In the genomic region with DNA sequence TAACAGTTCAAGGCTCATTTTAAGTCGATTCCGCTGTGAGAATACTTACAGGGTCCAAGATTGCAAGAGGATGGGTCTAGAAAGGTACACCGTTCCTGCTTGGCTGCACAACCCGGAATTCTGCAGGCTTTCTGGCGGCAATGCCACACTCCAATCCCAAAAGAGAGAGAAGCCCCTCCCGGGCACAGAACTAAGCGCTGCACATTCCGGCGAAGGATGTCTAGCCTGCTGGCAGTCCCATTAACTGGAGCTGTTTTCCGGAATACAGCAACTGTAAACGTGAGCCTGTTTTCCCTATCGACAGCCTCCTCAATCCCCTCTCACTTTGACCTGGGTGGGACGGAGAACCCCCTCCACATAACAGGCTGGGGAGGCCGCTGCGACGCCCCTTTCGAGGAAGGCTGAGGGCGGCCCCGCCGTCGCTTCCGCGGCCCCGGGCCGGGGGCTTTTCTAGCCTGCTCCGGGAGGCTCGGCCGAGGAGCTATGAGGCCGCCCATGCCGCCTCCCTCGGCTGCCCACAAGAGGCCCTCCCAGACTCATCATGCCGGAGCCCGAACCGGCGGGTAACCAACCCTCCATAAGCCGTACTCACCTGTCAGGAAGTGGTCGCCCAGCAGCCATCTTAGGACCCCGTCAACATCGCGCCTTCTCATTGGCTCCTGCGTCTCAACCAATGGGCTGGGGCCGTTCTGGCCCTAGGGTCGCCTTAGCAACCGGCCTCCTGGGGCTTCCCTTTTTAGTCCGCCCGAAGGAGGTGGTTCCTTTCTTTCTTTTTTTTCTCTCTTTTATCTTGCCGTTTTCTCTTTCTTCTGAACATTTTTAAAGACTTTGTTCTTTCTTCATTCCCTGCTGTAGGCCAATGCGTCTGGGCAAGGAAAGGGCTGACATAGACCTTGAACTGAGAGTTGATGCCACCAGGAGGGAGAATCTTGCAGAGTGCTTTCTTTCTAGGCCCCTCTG, we compare ENCODE assay signal across 8 cellular contexts. TPM values are rescaled to one million over a fixed set of nuclear protein-coding genes. Genes with fewer than 3 reads are reported as not detected.
A peak's percentile ranks its signal among the peaks of the same experiment; 100 is the strongest.
DNase-seq lines count a peak whose midpoint lies in the region; ATAC-seq and TF ChIP-seq lines count a peak whose summit lies in the region.

A gene (minus strand): TSS at position 647 of the 960 bp plus-strand sequence. CDS start 5,909 bp downstream, outside the sequence.

- H3K27me3 ChIP-seq in PC-9 (ENCODE audit: insufficient read depth, low read depth) (no peaks in the 10 kb centered on the region), mucosa of rectum (ENCODE audit: control insufficient read depth in 2 of 2, insufficient read depth in 2 of 2, low read length in 2 of 2) (no peaks in the 10 kb centered on the region)

- H3K36me3 ChIP-seq in PC-9 (ENCODE audit: low read depth) (no peaks in the 10 kb centered on the region), mucosa of rectum (ENCODE audit: control insufficient read depth in 2 of 2, insufficient read depth in 2 of 2, low read length in 2 of 2) (peaks cover 0 to 3% of the 10 kb centered on the region in 2 donors)

- DNase-seq in DMS153 (lab: John Stamatoyannopoulos, UW) (peak; percentile 88), PC-9 (peak; percentile 80 to 88), erythroblast (lab: John Stamatoyannopoulos, UW) (peak; percentile 95 to 97)
- DNase-seq in Jurkat, Clone E6-1 (ENCODE audit: low read depth, low spot score) = peak; percentile 96
- peak; percentile 98 for DNase-seq in activated T-cell treated with anti-CD3 and anti-CD28 coated beads, Interleukin-2, amount 50 U/mL, for 1 hour
- DNase-seq in stimulated activated CD8-positive, alpha-beta memory T cell treated with anti-CD3 and anti-CD28 coated beads, Interleukin-4, amount 100 ng/mL, for 48 hours = peak; percentile 95

- POLR2A ChIA-PET in PC-9 (lab: Charles Lee; ENCODE audit: unreplicated experiment) = no interaction called here

- TF ChIP-seq POLR2A in erythroblast (IDR thresholded peaks at IDR 0.05; ENCODE audit: low read length) = peak; percentile 79

- peaks cover 16% of the 10 kb centered on the region for H3K79me2 ChIP-seq in PC-9 (ENCODE audit: low read depth)

- H3K9me3 ChIP-seq in PC-9 (ENCODE audit: insufficient read depth, low read depth) (no peaks in the 10 kb centered on the region), mucosa of rectum (ENCODE audit: control insufficient read depth in 2 of 2, low read length in 2 of 2) (no peaks in the 10 kb centered on the region)

- peak within 1 kb of the TSS; percentile 95 for H2AFZ ChIP-seq in PC-9

- H3K4me3 ChIP-seq in Jurkat, Clone E6-1 (ENCODE audit: low read length) = peak within 1 kb of the TSS; percentile 91
- peak within 1 kb of the TSS; percentile 89 for H3K4me3 ChIP-seq in PC-9
- peak within 1 kb of the TSS; percentile 63 to 83 for H3K4me3 ChIP-seq in mucosa of rectum (ENCODE audit: low read length in 2 of 2)

- peaks cover 9% of the 10 kb centered on the region; the same call in 1 of the 2 replicates for H3K4me1 ChIP-seq in PC-9 (replicated peaks; ENCODE audit: insufficient read depth)
- H3K4me1 ChIP-seq in mucosa of rectum (ENCODE audit: control insufficient read depth in 2 of 2, insufficient read depth in 2 of 2, low read length in 2 of 2) = peaks cover 10 to 17% of the 10 kb centered on the region in 2 donors

- peak within 1 kb of the TSS; percentile 95 for H3K4me2 ChIP-seq in PC-9

- CTCF ChIA-PET in PC-9 (lab: Charles Lee) = no interaction called here

- ATAC-seq in GM21619 (IDR thresholded peaks at IDR 0.05; ENCODE audit: unreplicated experiment) = peak; percentile 100

- no peak for TF ChIP-seq CTCF in PC-9 (conservative IDR thresholded peaks at IDR 0.05)

- intact Hi-C loops in PC-9 (cut with micrococcal nuclease; ENCODE audit: unreplicated experiment) = loop anchor here (1.0 to 2.0 kb wide), 3 partner anchors 42 to 203 kb away; no protein-coding TSS in a partner anchor

- H3F3A ChIP-seq in PC-9 (ENCODE audit: insufficient read depth, low read depth) = no peaks in the 10 kb centered on the region

- TSS peak; percentile 57 for BruUV-seq in PC-9 (replicated peaks; lab: Mats Ljungman, UMichigan)

- no peaks in the 10 kb centered on the region for H4K20me1 ChIP-seq in PC-9 (ENCODE audit: insufficient read depth)

- H3K27ac ChIP-seq in PC-9 (peak within 1 kb of the TSS; percentile 46; the same call in 1 of the 2 replicates), mucosa of rectum (ENCODE audit: low read depth in 2 of 2, low read length in 2 of 2) (peak within 1 kb of the TSS; percentile 54 to 72)

- H3K9ac ChIP-seq in mucosa of rectum (ENCODE audit: low read depth in 1 of 2, low read length in 2 of 2) = peak within 1 kb of the TSS; percentile 74 to 84

- no peaks in the 10 kb centered on the region for H3K9me2 ChIP-seq in PC-9 (ENCODE audit: insufficient read depth)

RNA-seq across cellular contexts. Expression of the gene that starts here (rescaled TPM):
- 41.7 TPM for polyA plus RNA-seq in Jurkat, Clone E6-1 (2012; ENCODE audit: insufficient read depth, insufficient read length)
- 44.4 and 51.9 TPM in 2 replicates for total RNA-seq in PC-9 (2021)

Comparison
In these comparisons a context has a peak if more than half of its experiments do, and no peak if none do; other contexts are left out.
1. Peak in every context shown above with its lines: DNase-seq, ATAC-seq, H3K4me3 ChIP-seq and H3K27ac ChIP-seq.